Comparison of ENCODE assay signal across 8 cellular contexts in genomic region chr12:79138872-79139271, GRCh38.
"Had no signal": no experiment of that assay in that cellular context is flagged by ENCODE, and none has a peak within 500 bp of the region (broad histone marks: within the 10 kb centered on the region; RNA-seq: fewer than 3 reads in every experiment).

No MANE protein-coding gene starts in this region.

- H3K4me3 Mint-ChIP-seq: IgD-negative memory B cell had no signal

- H3K27me3 Mint-ChIP-seq: IgD-negative memory B cell had no signal

- H3K4me1 Mint-ChIP-seq: IgD-negative memory B cell had no signal

- H3K27ac ChIP-seq: HL-60 had no signal

- DNase-seq: IMR-90, KBM-7, KG1 had no signal

- H3K27ac Mint-ChIP-seq: IgD-negative memory B cell had no signal

- H3K4me3 ChIP-seq: K562 had no signal

- H3K36me3 Mint-ChIP-seq: IgD-negative memory B cell had no signal

- H3K9me3 Mint-ChIP-seq: IgD-negative memory B cell had no signal

- ATAC-seq: HepG2, K562 had no signal

- FAIRE-seq: HepG2, HTR-8/SVneo, K562 had no signal
